ENCODE assay signal across 8 cellular contexts in the genomic region with DNA sequence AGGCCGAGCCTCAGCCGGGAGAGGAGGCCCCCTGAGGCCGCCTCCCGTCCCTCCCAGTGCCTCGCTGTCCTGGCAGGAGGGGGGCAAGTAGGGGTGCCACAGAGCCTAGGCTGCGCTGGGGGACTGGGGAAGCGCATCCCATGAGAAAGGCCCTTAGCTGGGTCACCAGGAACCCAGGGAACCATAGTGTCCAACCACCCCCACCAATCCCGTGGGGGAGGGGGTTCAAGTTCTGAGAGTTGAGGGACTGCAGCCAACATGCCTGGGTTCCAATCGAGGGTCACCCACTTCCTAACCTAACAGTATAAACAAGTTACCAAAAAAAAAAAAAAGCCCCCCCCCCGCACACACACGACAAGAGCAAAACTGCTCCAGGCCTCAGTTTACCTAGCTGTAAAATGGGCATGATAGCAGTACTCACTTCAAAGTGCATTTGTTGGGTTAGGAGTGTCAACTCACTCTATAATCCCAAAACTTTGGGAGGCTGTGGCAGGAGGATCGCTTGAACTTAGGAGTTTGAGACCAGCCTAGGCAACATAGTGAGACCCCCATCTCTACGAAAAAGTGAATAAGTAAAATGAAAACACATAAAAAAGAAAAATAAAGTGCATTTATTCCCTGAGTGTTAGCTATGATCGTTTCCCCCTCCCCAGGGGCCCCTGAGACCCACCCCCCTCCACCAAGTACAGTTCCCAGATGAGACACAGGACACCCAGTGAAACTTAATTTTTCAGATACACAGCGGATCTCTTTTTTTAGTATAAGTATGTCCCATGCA. TPM values are rescaled to one million over a fixed set of nuclear protein-coding genes. Genes with fewer than 3 reads are reported as not detected.
DNase-seq lines count a peak whose midpoint lies in the region; ATAC-seq, FAIRE-seq and TF ChIP-seq lines count a peak whose summit lies in the region.

No MANE protein-coding gene starts in this region.

- no peak for TF ChIP-seq POLR2A in vagina (IDR thresholded peaks at IDR 0.05)

- H3K4me1 ChIP-seq in right atrium auricular region (peaks cover 0 to 75% of the 10 kb centered on the region in 2 donors), mononuclear cell (ENCODE audit: insufficient read depth, low read length) (peaks cover 84% of the 10 kb centered on the region), vagina (peaks cover 89% of the 10 kb centered on the region)

- FAIRE-seq in bronchial epithelial cell (lab: Jason Lieb, UNC), result no peak

- H3K27ac ChIP-seq in right atrium auricular region (peak overlapping the region; percentile 98 to 100), vagina (peak overlapping the region; percentile 100)

- H3K9me3 ChIP-seq in right atrium auricular region (no peaks in the 10 kb centered on the region), mononuclear cell (ENCODE audit: low read depth, low read length) (no peaks in the 10 kb centered on the region), vagina (no peaks in the 10 kb centered on the region)

- H3K27me3 ChIP-seq in right atrium auricular region (no peaks in the 10 kb centered on the region), bronchial epithelial cell (ENCODE audit: control insufficient read depth, insufficient read depth, low read length) (no peaks in the 10 kb centered on the region), mononuclear cell (ENCODE audit: insufficient read depth, low read length) (no peaks in the 10 kb centered on the region), vagina (no peaks in the 10 kb centered on the region)

- no peaks in the 10 kb centered on the region for H3K36me3 ChIP-seq in right atrium auricular region
- no peaks in the 10 kb centered on the region for H3K36me3 ChIP-seq in bronchial epithelial cell (ENCODE audit: control insufficient read depth, insufficient read depth, low read length)
- no peaks in the 10 kb centered on the region for H3K36me3 ChIP-seq in vagina

- ATAC-seq in left cardiac atrium, result no peak

- peak overlapping the region; percentile 51 to 61 for H3K4me3 ChIP-seq in right atrium auricular region
- H3K4me3 ChIP-seq in bronchial epithelial cell (ENCODE audit: low read depth, low read length), result peak overlapping the region; percentile 50
- H3K4me3 ChIP-seq in mononuclear cell (ENCODE audit: low read length), result peak overlapping the region; percentile 41
- peak overlapping the region; percentile 54 to 67 for H3K4me3 ChIP-seq in vagina

- TF ChIP-seq CTCF in right atrium auricular region (IDR thresholded peaks at IDR 0.05) (no peak), bronchial epithelial cell (IDR thresholded peaks at IDR 0.05; ENCODE audit: insufficient read depth, low read length, severe bottlenecking) (no peak), vagina (IDR thresholded peaks at IDR 0.05) (no peak), GM20000 (IDR thresholded peaks at IDR 0.05; ENCODE audit: extremely low read depth, missing control alignments) (no peak)

- DNase-seq in right atrium auricular region (ENCODE audit: low spot score), result no peak
- DNase-seq in left cardiac atrium, result no peak
- no peak for DNase-seq in bronchial epithelial cell (ENCODE audit: low read depth)
- no peak for DNase-seq in vagina (ENCODE audit: extremely low spot score in 2 of 2)
- DNase-seq in kidney tubule cell (ENCODE audit: low spot score), result no peak
- no peak for DNase-seq in GM20000 (ENCODE audit: low spot score)
- DNase-seq in KBM-7, result no peak

- intact Hi-C loops in left cardiac atrium (cut with DNase I), result loop anchor here in 1 of 2 donors (10.0 kb wide), 1 partner anchor 693 kb away; the partner anchor contains the start of genes IER2 and STX10
- intact Hi-C loops in vagina (cut with DNase I), result loop anchor here (10.0 kb wide), 1 partner anchor 693 kb away; the partner anchor contains the start of genes IER2 and STX10

- in situ Hi-C loops in KBM-7 (cut with MboI; ENCODE audit: low pct_unique_long_range_greater_than_20kb, low sequenced_read_pairs), result loop anchor here (10.0 kb wide), 1 partner anchor 63 kb away; no protein-coding TSS in a partner anchor

RNA-seq across cellular contexts. Expression of gene NANOS3, which starts 28.8 kb away (rescaled TPM):
- total RNA-seq in right atrium auricular region (not detected), left cardiac atrium (1 to 10 TPM; 1.0 to 1.2 TPM), bronchial epithelial cell (0.53 TPM in 1 of 2 replicates, not detected in the other), mononuclear cell (not detected), vagina (not detected)

RNA-seq across cellular contexts. Expression of gene ZSWIM4, which starts 52.8 kb away (rescaled TPM):
- total RNA-seq in right atrium auricular region (1 to 10 TPM; 5.7 to 9.8 TPM), left cardiac atrium (1 to 10 TPM; 3.4 to 7.3 TPM), bronchial epithelial cell (3.2 and 5.1 TPM in 2 replicates), mononuclear cell (1.5 TPM), vagina (13.0 TPM)

RNA-seq across cellular contexts. Expression of gene BRME1, which starts 57.8 kb away (rescaled TPM):
- total RNA-seq in right atrium auricular region (under 1 TPM; 0.28 to 0.70 TPM), left cardiac atrium (1 to 10 TPM in 1 of 2 donors, under 1 TPM in 1; 0.62 to 1.1 TPM), bronchial epithelial cell (0.26 and 0.77 TPM in 2 replicates), mononuclear cell (0.10 TPM), vagina (12.0 TPM)

RNA-seq across cellular contexts. Expression of gene CC2D1A, which starts 57.9 kb away (rescaled TPM):
- total RNA-seq in right atrium auricular region, result 10 to 100 TPM; 16.1 to 22.6 TPM
- 10 to 100 TPM; 19.4 to 20.5 TPM for total RNA-seq in left cardiac atrium
- total RNA-seq in bronchial epithelial cell, result 6.8 and 11.3 TPM in 2 replicates
- 8.2 TPM for total RNA-seq in mononuclear cell
- 44.4 TPM for total RNA-seq in vagina
